Comparison of ENCODE assay signal across 8 cellular contexts in genomic region chr17:4555863-4556646, GRCh38. TPM values are rescaled to one million over a fixed set of nuclear protein-coding genes. Genes with fewer than 3 reads are reported as not detected.
A peak's percentile ranks its signal among the peaks of the same experiment; 100 is the strongest.
DNase-seq lines count a peak whose midpoint lies in the region; ATAC-seq and TF ChIP-seq lines count a peak whose summit lies in the region.

No MANE protein-coding gene starts in this region.

- DNase-seq in GM23248 (no peak), T-cell (no peak), fibroblast of villous mesenchyme (ENCODE audit: low read depth) (no peak), skeletal muscle cell (ENCODE audit: low read depth) (no peak)
- no peak for DNase-seq in effector CD8-positive, alpha-beta T cell (lab: John Stamatoyannopoulos, UW)
- DNase-seq in activated CD8-positive, alpha-beta memory T cell treated with anti-CD3 and anti-CD28 coated beads, Interleukin-2, amount 50 U/mL, for 48 hours = no peak

- peak overlapping the region; percentile 89 for H3K9ac ChIP-seq in GM23248

- no peaks in the 10 kb centered on the region for H3K9me3 Mint-ChIP-seq in T-cell

- H3K4me1 ChIP-seq in GM23248 (ENCODE audit: insufficient read depth) = 0 out of 2 replicates have a peak, but pooled peaks cover 2% of the 10 kb centered on the region

- peaks cover 6% of the 10 kb centered on the region for H3K36me3 Mint-ChIP-seq in T-cell

- H3K27ac ChIP-seq in GM23248 = peak overlapping the region; percentile 73

- no peaks in the 10 kb centered on the region for H3K27me3 ChIP-seq in GM23248 (replicated peaks; ENCODE audit: insufficient read depth)

- CTCF ChIA-PET in T-cell (lab: Charles Lee) = no interaction called here

- peak overlapping the region; percentile 99 for H2AFZ ChIP-seq in GM23248

- no peaks in the 10 kb centered on the region for H3K9me3 ChIP-seq in GM23248 (ENCODE audit: low read depth)

- H3K27ac Mint-ChIP-seq in T-cell = peak overlapping the region; percentile 97 to 98

- TF ChIP-seq CTCF in fibroblast of villous mesenchyme (IDR thresholded peaks at IDR 0.05; ENCODE audit: insufficient read depth, low read depth, low read length) = no peak

- H3K36me3 ChIP-seq in GM23248 (ENCODE audit: low read depth) = peaks cover 17% of the 10 kb centered on the region; the same call in 1 of the 2 replicates

- 54 to 55% methylated on average over 15 of the region's 15 CpGs for WGBS in GM23248 (ENCODE audit: low coverage in 1 of 2, low lambda C conversion rate in 2 of 2, missing lambda C conversion rate in 2 of 2), 2 experiments

- H3K79me2 ChIP-seq in GM23248 (ENCODE audit: insufficient read depth) = peaks cover 36% of the 10 kb centered on the region

- ATAC-seq in T-cell (replicated peaks in 1 of 4) = no peak
- no peak for ATAC-seq in GM19023 (IDR thresholded peaks at IDR 0.05; ENCODE audit: unreplicated experiment)
- ATAC-seq in GM19467 (IDR thresholded peaks at IDR 0.05; ENCODE audit: unreplicated experiment) = no peak

- in situ Hi-C loops in GM23248 (cut with MboI) = no loop called here

- H3K4me3 ChIP-seq in GM23248 (peak overlapping the region; percentile 92), fibroblast of villous mesenchyme (ENCODE audit: low read depth, low read length) (peak overlapping the region; percentile 89), skeletal muscle cell (ENCODE audit: low read depth, low read length) (peak overlapping the region; percentile 98)

- H3K27me3 Mint-ChIP-seq in T-cell = no peaks in the 10 kb centered on the region

- no peaks in the 10 kb centered on the region for H3F3A ChIP-seq in GM23248 (ENCODE audit: insufficient read depth)

- H3K4me3 Mint-ChIP-seq in T-cell = peak overlapping the region; percentile 87 to 94 (median 94)

- peak overlapping the region; percentile 97 for H3K4me2 ChIP-seq in GM23248 (ENCODE audit: unreplicated experiment)

- no peaks in the 10 kb centered on the region for H3K9me2 ChIP-seq in GM23248 (ENCODE audit: insufficient read depth)

- H4K20me1 ChIP-seq in GM23248 (ENCODE audit: insufficient read depth) = no peaks in the 10 kb centered on the region

- H3K4me1 Mint-ChIP-seq in T-cell = peaks cover 23 to 30% (median 26%) of the 10 kb centered on the region in 3 donors

- POLR2A ChIA-PET in T-cell (lab: Charles Lee) = interaction anchor here in 1 of 2 donors (0.7 kb wide), 1 partner anchor 106 kb away, joined by 3 read pairs; no protein-coding TSS in a partner anchor

RNA-seq across cellular contexts. Expression of gene MYBBP1A, which starts 0.9 kb away (rescaled TPM):
- total RNA-seq in GM23248 (2014; rRNA removed; shearing (Covaris generic)) = 51.7 and 56.4 TPM in 2 replicates
- polyA plus RNA-seq in GM23248 (2016; fragmentation: Nextera tagmentation; extraction: Ambion mirVana) = 41.8 and 42.4 TPM in 2 replicates
- total RNA-seq in T-cell (100 to 1,000 TPM in 1 of 5 donors, 10 to 100 TPM in 4; 57.0 to 102 (median 94.2) TPM), fibroblast of villous mesenchyme (61.7 and 71.2 TPM in 2 replicates)

RNA-seq across cellular contexts. Expression of gene GGT6, which starts 4.3 kb away (rescaled TPM):
- total RNA-seq in GM23248 (2014; rRNA removed; shearing (Covaris generic)) = not detected in 2 replicates
- polyA plus RNA-seq in GM23248 (2016; fragmentation: Nextera tagmentation; extraction: Ambion mirVana) = not detected in 2 replicates
- not detected for total RNA-seq in T-cell
- not detected in 2 replicates for total RNA-seq in fibroblast of villous mesenchyme

RNA-seq across cellular contexts. Expression of gene SMTNL2, which starts 28.3 kb away (rescaled TPM):
- total RNA-seq in GM23248 (2014; rRNA removed; shearing (Covaris generic)) = not detected in 2 replicates
- not detected in 2 replicates for polyA plus RNA-seq in GM23248 (2016; fragmentation: Nextera tagmentation; extraction: Ambion mirVana)
- total RNA-seq in T-cell (not detected), fibroblast of villous mesenchyme (not detected in 2 replicates)

RNA-seq across cellular contexts. Expression of gene SPNS2, which starts 57.4 kb away (rescaled TPM):
- not detected in 2 replicates for total RNA-seq in GM23248 (2014; rRNA removed; shearing (Covaris generic))
- 0.29 TPM in 1 of 2 replicates, not detected in the other for polyA plus RNA-seq in GM23248 (2016; fragmentation: Nextera tagmentation; extraction: Ambion mirVana)
- total RNA-seq in T-cell (under 1 TPM; 0.30 to 0.75 (median 0.53) TPM), fibroblast of villous mesenchyme (under 0.01 and 0.43 TPM in 2 replicates)
